1 cellular context compared by ENCODE assay signal in genomic region chr13:48976677-48977625, GRCh38.
TF ChIP-seq lines count a peak whose summit lies in the region.

No MANE protein-coding gene starts in this region.

TF ChIP-seq in GM12878, 131 proteins besides CTCF, POLR2A, EP300 and RAD21 (continued from another document):
- TF ChIP-seq, protein P1, sequence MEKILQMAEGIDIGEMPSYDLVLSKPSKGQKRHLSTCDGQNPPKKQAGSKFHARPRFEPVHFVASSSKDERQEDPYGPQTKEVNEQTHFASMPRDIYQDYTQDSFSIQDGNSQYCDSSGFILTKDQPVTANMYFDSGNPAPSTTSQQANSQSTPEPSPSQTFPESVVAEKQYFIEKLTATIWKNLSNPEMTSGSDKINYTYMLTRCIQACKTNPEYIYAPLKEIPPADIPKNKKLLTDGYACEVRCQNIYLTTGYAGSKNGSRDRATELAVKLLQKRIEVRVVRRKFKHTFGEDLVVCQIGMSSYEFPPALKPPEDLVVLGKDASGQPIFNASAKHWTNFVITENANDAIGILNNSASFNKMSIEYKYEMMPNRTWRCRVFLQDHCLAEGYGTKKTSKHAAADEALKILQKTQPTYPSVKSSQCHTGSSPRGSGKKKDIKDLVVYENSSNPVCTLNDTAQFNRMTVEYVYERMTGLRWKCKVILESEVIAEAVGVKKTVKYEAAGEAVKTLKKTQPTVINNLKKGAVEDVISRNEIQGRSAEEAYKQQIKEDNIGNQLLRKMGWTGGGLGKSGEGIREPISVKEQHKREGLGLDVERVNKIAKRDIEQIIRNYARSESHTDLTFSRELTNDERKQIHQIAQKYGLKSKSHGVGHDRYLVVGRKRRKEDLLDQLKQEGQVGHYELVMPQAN (conservative IDR thresholded peaks at IDR 0.05): peak; percentile 40
- peak in 1 of 2 experiments; percentile 38; a peak in 1 of 4 replicates for TF ChIP-seq IKZF2 (IDR thresholded peaks at IDR 0.05)
- no peak for TF ChIP-seq WRNIP1 (IDR thresholded peaks at IDR 0.05; ENCODE audit: borderline replicate concordance, low read depth, low read length)
- 0 out of 2 replicates have a peak, but pooled peaks have one; percentile 24 for TF ChIP-seq CREB1 (IDR thresholded peaks at IDR 0.05; ENCODE audit: low read depth)
- TF ChIP-seq RUNX3 (IDR thresholded peaks at IDR 0.05; ENCODE audit: low read length): peak; percentile 13; the same call in 1 of the 2 replicates
- peak; percentile 41; the same call in 1 of the 2 replicates for TF ChIP-seq MTA3 (IDR thresholded peaks at IDR 0.05; ENCODE audit: borderline replicate concordance, low read length)
- 0 out of 2 replicates have a peak, but pooled peaks have one; percentile 17 for TF ChIP-seq ESRRA (IDR thresholded peaks at IDR 0.05; ENCODE audit: low read length)
- TF ChIP-seq TAF1 (IDR thresholded peaks at IDR 0.05; ENCODE audit: borderline replicate concordance, low read depth, low read length): peak; percentile 49; the same call in 1 of the 2 replicates
- TF ChIP-seq, protein P2, sequence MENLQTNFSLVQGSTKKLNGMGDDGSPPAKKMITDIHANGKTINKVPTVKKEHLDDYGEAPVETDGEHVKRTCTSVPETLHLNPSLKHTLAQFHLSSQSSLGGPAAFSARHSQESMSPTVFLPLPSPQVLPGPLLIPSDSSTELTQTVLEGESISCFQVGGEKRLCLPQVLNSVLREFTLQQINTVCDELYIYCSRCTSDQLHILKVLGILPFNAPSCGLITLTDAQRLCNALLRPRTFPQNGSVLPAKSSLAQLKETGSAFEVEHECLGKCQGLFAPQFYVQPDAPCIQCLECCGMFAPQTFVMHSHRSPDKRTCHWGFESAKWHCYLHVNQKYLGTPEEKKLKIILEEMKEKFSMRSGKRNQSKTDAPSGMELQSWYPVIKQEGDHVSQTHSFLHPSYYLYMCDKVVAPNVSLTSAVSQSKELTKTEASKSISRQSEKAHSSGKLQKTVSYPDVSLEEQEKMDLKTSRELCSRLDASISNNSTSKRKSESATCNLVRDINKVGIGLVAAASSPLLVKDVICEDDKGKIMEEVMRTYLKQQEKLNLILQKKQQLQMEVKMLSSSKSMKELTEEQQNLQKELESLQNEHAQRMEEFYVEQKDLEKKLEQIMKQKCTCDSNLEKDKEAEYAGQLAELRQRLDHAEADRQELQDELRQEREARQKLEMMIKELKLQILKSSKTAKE (IDR thresholded peaks at IDR 0.05; ENCODE audit: low read depth, poor library complexity, severe bottlenecking): peak; percentile 47
- no peak for TF ChIP-seq RELA (IDR thresholded peaks at IDR 0.05; ENCODE audit: borderline replicate concordance, partially characterized antibody)
- 0 out of 2 replicates have a peak, but pooled peaks have one; percentile 47 for TF ChIP-seq SPI1 (IDR thresholded peaks at IDR 0.05; ENCODE audit: borderline replicate concordance, insufficient read depth, low read depth, low read length)
- TF ChIP-seq ATF2 (IDR thresholded peaks at IDR 0.05; ENCODE audit: low read length): peak; percentile 63; the same call in 1 of the 2 replicates
- TF ChIP-seq ATF7 (IDR thresholded peaks at IDR 0.05; ENCODE audit: low read depth): peak; percentile 70; the same call in 1 of the 2 replicates
- no peak for TF ChIP-seq SRF (IDR thresholded peaks at IDR 0.05; ENCODE audit: low read depth in 2 of 2, low read length in 2 of 2)
- TF ChIP-seq, protein P3, sequence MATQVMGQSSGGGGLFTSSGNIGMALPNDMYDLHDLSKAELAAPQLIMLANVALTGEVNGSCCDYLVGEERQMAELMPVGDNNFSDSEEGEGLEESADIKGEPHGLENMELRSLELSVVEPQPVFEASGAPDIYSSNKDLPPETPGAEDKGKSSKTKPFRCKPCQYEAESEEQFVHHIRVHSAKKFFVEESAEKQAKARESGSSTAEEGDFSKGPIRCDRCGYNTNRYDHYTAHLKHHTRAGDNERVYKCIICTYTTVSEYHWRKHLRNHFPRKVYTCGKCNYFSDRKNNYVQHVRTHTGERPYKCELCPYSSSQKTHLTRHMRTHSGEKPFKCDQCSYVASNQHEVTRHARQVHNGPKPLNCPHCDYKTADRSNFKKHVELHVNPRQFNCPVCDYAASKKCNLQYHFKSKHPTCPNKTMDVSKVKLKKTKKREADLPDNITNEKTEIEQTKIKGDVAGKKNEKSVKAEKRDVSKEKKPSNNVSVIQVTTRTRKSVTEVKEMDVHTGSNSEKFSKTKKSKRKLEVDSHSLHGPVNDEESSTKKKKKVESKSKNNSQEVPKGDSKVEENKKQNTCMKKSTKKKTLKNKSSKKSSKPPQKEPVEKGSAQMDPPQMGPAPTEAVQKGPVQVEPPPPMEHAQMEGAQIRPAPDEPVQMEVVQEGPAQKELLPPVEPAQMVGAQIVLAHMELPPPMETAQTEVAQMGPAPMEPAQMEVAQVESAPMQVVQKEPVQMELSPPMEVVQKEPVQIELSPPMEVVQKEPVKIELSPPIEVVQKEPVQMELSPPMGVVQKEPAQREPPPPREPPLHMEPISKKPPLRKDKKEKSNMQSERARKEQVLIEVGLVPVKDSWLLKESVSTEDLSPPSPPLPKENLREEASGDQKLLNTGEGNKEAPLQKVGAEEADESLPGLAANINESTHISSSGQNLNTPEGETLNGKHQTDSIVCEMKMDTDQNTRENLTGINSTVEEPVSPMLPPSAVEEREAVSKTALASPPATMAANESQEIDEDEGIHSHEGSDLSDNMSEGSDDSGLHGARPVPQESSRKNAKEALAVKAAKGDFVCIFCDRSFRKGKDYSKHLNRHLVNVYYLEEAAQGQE (IDR thresholded peaks at IDR 0.05; ENCODE audit: low read depth, low read length): no peak
- no peak for TF ChIP-seq MEF2B (IDR thresholded peaks at IDR 0.05; ENCODE audit: partially characterized antibody, poor library complexity, severe bottlenecking)
- 0 out of 2 replicates have a peak, but pooled peaks have one; percentile 32 for TF ChIP-seq MLLT1 (IDR thresholded peaks at IDR 0.05)
